In the genomic region with DNA sequence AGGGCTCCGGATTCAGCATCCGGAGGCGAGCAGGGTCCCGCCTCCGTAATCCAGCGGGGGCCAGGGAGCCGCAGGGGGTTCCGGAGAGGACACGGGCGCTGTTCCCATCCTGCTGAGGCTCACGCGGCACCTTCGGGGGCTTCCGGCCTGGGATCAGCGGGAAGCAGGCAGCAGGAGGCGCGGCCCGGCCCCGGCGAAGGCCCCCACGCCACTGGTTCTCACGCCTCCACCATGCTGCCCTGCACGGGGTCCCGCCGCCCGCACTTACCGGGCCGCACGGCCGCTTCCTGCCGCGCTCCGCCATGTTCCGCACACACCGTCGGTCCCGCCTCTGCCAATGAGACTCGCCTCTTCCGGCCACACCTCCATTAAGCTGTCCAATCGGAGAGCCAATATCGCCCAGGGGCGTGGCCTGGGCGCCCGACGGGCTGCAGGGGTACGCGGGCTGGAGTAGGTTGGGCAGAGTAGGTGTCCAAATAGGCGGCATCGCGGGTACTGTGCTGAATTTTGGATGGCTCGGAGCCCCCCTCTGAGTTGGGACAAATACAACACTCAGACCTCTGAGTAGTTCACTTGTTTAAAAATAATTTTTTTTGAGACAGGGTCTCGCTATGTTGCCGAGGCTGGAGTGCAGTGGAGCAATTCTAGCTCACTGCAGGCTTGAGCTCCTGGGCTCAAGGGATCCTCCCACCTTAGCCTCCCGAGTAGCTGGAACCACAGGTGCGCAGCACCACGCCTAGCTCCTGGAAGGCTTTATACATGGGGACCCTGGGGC, we compare ENCODE assay signal across 8 cellular contexts. TPM values are rescaled to one million over a fixed set of nuclear protein-coding genes. Genes with fewer than 3 reads are reported as not detected.
DNase-seq lines count a peak whose midpoint lies in the region; ATAC-seq and TF ChIP-seq lines count a peak whose summit lies in the region.

SPOUT1 (minus strand) TSS at position 318 of the 775 bp plus-strand sequence; CDS start at position 304, 14 bp downstream.

- ATAC-seq in GM19043 (IDR thresholded peaks at IDR 0.05; ENCODE audit: low read depth, unreplicated experiment) (peak; percentile 97), HG03378 (IDR thresholded peaks at IDR 0.05; ENCODE audit: unreplicated experiment) (peak; percentile 90)

- peaks cover 5% of the 10 kb centered on the region for H3K36me3 Mint-ChIP-seq in chondrocyte (ENCODE audit: low read depth)

- H3K4me1 Mint-ChIP-seq in chondrocyte (ENCODE audit: low read depth), result peaks cover 18% of the 10 kb centered on the region

- H3K4me3 ChIP-seq in AG10803 (ENCODE audit: low read length), result peak within 1 kb of the TSS; percentile 84
- H3K4me3 ChIP-seq in kidney epithelial cell (ENCODE audit: low read depth, low read length), result peak within 1 kb of the TSS; percentile 82

- no peaks in the 10 kb centered on the region for H3K9me3 Mint-ChIP-seq in chondrocyte (ENCODE audit: low read depth)

- peak within 1 kb of the TSS; percentile 84 for H3K4me3 Mint-ChIP-seq in chondrocyte (ENCODE audit: unreplicated experiment)

- H3K36me3 ChIP-seq in kidney epithelial cell (ENCODE audit: control insufficient read depth, insufficient read depth, low read length), result peaks cover 2% of the 10 kb centered on the region

- DNase-seq in AG10803 (ENCODE audit: low read depth) (peak; percentile 86), NCI-H460 (ENCODE audit: extremely low read depth, low read depth) (peak; percentile 91), chondrocyte (ENCODE audit: low spot score) (peak; percentile 96), kidney epithelial cell (ENCODE audit: low read depth) (peak; percentile 71)
- peak; percentile 92 to 93 for DNase-seq in activated CD4-positive, alpha-beta T cell treated with anti-CD3 and anti-CD28 coated beads for 24 hours (ENCODE audit: low read depth in 2 of 2)
- DNase-seq in stimulated activated CD4-positive, alpha-beta T cell treated with anti-CD3 and anti-CD28 coated beads, Interleukin-15, amount 100 ng/mL, for 48 hours (ENCODE audit: low read depth in 2 of 2), result peak; percentile 88 to 93

- H3K27me3 ChIP-seq in kidney epithelial cell (ENCODE audit: control insufficient read depth, insufficient read depth, low read length), result no peaks in the 10 kb centered on the region

- H3K27ac Mint-ChIP-seq in chondrocyte (ENCODE audit: unreplicated experiment), result peak within 1 kb of the TSS; percentile 77

- H3K27me3 Mint-ChIP-seq in chondrocyte (ENCODE audit: low read depth), result no peaks in the 10 kb centered on the region

- no peak for TF ChIP-seq CTCF in AG10803 (conservative IDR thresholded peaks at IDR 0.05; ENCODE audit: low read length)
- TF ChIP-seq CTCF in chondrocyte (IDR thresholded peaks at IDR 0.05), result peak; percentile 24
- no peak for TF ChIP-seq CTCF in kidney epithelial cell (IDR thresholded peaks at IDR 0.05; ENCODE audit: insufficient read depth, low read length, poor library complexity, severe bottlenecking)

RNA-seq across cellular contexts. Expression of gene SPOUT1, which starts in this region (rescaled TPM):
- 21.1 and 22.1 TPM in 2 replicates for total RNA-seq in NCI-H460 (2014; rRNA removed; shearing (Covaris generic))
- 118 and 123 TPM in 2 replicates for polyA plus RNA-seq in NCI-H460 (2014; cell fraction: nucleus; rRNA removed)
- total RNA-seq in chondrocyte (25.6 to 27.6 TPM (median 26.3 TPM) in 3 replicates), kidney epithelial cell (33.1 and 61.1 TPM in 2 replicates)

Comparison
In these comparisons a context has a peak if more than half of its experiments do, and no peak if none do; other contexts are left out.
1. Peak in every context shown above with its lines: DNase-seq, ATAC-seq and H3K4me3 ChIP-seq.